In the genomic region with DNA sequence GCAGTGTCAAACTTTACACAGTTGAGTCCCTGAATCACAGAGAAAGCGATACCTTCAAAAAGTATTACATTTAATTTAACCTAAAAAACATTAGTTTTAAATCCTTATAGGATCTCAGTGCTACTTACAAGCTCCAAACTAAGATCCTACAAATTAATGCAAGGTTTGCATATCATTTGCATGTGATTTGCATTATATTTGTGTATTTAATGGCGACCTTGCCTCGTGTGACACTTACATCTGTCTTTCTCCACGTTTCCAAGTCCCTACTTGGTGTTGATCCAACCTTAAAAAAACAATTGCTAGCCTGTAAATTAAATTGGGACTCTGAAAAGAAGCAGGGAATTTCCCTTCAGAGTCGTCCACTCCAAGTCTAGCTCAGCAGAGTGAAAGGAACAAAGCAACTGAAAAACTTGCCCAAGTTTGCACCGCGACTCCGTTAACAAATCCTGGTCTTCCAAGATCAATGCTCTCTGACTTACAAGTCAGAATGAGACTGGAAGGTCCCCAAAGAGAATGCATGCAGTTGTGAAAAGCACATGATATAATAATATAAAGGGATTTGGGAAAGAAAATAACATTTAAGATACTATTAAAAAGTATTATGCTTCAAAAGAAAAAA, we compare ENCODE assay signal across 9 cellular contexts. TPM values are rescaled to one million over a fixed set of nuclear protein-coding genes. Genes with fewer than 3 reads are reported as not detected.
DNase-seq lines count a peak whose midpoint lies in the region; ATAC-seq and TF ChIP-seq lines count a peak whose summit lies in the region.
"Had no signal": no experiment of that assay in that cellular context is flagged by ENCODE, and none has a peak within 500 bp of the region (broad histone marks: within the 10 kb centered on the region; RNA-seq: fewer than 3 reads in every experiment).

No MANE protein-coding gene starts in this region.

- H3F3A ChIP-seq in GM23248 (ENCODE audit: insufficient read depth) = 0 out of 2 replicates have a peak, but pooled peaks cover 11% of the 10 kb centered on the region

- DNase-seq in GM23248 (no peak), SK-N-MC (ENCODE audit: low read depth, low spot score) (no peak), fibroblast of pulmonary artery (ENCODE audit: low read depth) (no peak), sigmoid colon (no peak), NCI-H1417 treated with DMSO at 0.1 percent for 48 hours (lab: John Stamatoyannopoulos, UW) (no peak), GM03348 (ENCODE audit: low spot score) (no peak)
- DNase-seq in central memory CD4-positive, alpha-beta T cell = no peak

- H3K27ac ChIP-seq in GM23248 = no peak overlapping the region
- peak overlapping the region; percentile 20; the same call in 1 of the 2 replicates for H3K27ac ChIP-seq in SK-N-MC
- peak overlapping the region; percentile 61 to 94 (median 92) for H3K27ac ChIP-seq in sigmoid colon
- H3K27ac ChIP-seq: epithelial cell of prostate had no signal

- no peaks in the 10 kb centered on the region for H4K20me1 ChIP-seq in GM23248 (ENCODE audit: insufficient read depth)

- H3K36me3 ChIP-seq in GM23248 (ENCODE audit: low read depth) = no peaks in the 10 kb centered on the region
- no peaks in the 10 kb centered on the region for H3K36me3 ChIP-seq in SK-N-MC (ENCODE audit: insufficient read depth, low read length)
- no peaks in the 10 kb centered on the region for H3K36me3 ChIP-seq in sigmoid colon

- TF ChIP-seq POLR2A in sigmoid colon (IDR thresholded peaks at IDR 0.05) = no peak

- H3K9me3 ChIP-seq in GM23248 (ENCODE audit: low read depth) (no peaks in the 10 kb centered on the region), SK-N-MC (ENCODE audit: low read depth, low read length) (no peaks in the 10 kb centered on the region), sigmoid colon (no peaks in the 10 kb centered on the region)

- no peaks in the 10 kb centered on the region for H3K79me2 ChIP-seq in GM23248 (ENCODE audit: insufficient read depth)

- in situ Hi-C loops in GM23248 (cut with MboI) = no loop called here

- H3K9ac ChIP-seq in GM23248 (no peak overlapping the region), SK-N-MC (ENCODE audit: insufficient read length) (peak overlapping the region; percentile 68)

- 0 out of 2 replicates have a peak, but pooled peaks cover 3% of the 10 kb centered on the region for H3K27me3 ChIP-seq in GM23248 (replicated peaks; ENCODE audit: insufficient read depth)
- H3K27me3 ChIP-seq in sigmoid colon = no peaks in the 10 kb centered on the region

- H3K4me1 ChIP-seq in GM23248 (ENCODE audit: insufficient read depth) (no peaks in the 10 kb centered on the region), sigmoid colon (peaks cover 0 to 44% (median 33%) of the 10 kb centered on the region in 4 donors)

- no peak for TF ChIP-seq EP300 in sigmoid colon (IDR thresholded peaks at IDR 0.05)

- H3K4me2 ChIP-seq in GM23248 (ENCODE audit: unreplicated experiment) = peak overlapping the region; percentile 87

- H3K9me2 ChIP-seq in GM23248 (ENCODE audit: insufficient read depth) = no peaks in the 10 kb centered on the region

- WGBS in GM23248 (ENCODE audit: low coverage in 1 of 2, low lambda C conversion rate in 2 of 2, missing lambda C conversion rate in 2 of 2), 2 experiments = 6 to 9% methylated on average over 8 of the region's 8 CpGs
- WGBS in sigmoid colon, 2 donors = 28 to 33% methylated on average over 8 of the region's 8 CpGs

- no peak for ATAC-seq in HG03457 (IDR thresholded peaks at IDR 0.05; ENCODE audit: unreplicated experiment)

- peak overlapping the region; percentile 77 for H3K4me3 ChIP-seq in GM23248
- peak overlapping the region; percentile 74 for H3K4me3 ChIP-seq in SK-N-MC
- peak overlapping the region; percentile 72 for H3K4me3 ChIP-seq in fibroblast of pulmonary artery (replicated peaks; ENCODE audit: low read depth, low read length)
- peak overlapping the region; percentile 70 to 99 (median 98) for H3K4me3 ChIP-seq in sigmoid colon

- no peak for TF ChIP-seq CTCF in fibroblast of pulmonary artery (IDR thresholded peaks at IDR 0.05; ENCODE audit: low read length, missing control alignments)
- no peak for TF ChIP-seq CTCF in sigmoid colon (IDR thresholded peaks at IDR 0.05)

- intact Hi-C loops in sigmoid colon (cut with DNase I) = loop anchor here (5.0 kb wide), 2 partner anchors 37 to 57 kb away; partner anchors contain the start of gene SLC35B1

- H2AFZ ChIP-seq in GM23248 = peak overlapping the region; percentile 78

RNA-seq across cellular contexts. Expression of gene FAM117A, which starts 0.7 kb away (rescaled TPM):
- 4.0 and 10.2 TPM in 2 replicates for total RNA-seq in GM23248 (2014; rRNA removed; shearing (Covaris generic))
- polyA plus RNA-seq in GM23248 (2016; fragmentation: Nextera tagmentation; extraction: Ambion mirVana) (1.8 and 2.1 TPM in 2 replicates), sigmoid colon (10 to 100 TPM in 1 of 3 donors, 1 to 10 TPM in 2; 3.5 to 15.6 (median 9.6) TPM)
- 10 to 100 TPM; 11.1 to 34.6 (median 27.4) TPM for total RNA-seq in sigmoid colon

RNA-seq across cellular contexts. Expression of gene KAT7, which starts 23.8 kb away (rescaled TPM):
- total RNA-seq in GM23248 (2014; rRNA removed; shearing (Covaris generic)) = 20.9 and 41.9 TPM in 2 replicates
- 27.0 and 27.5 TPM in 2 replicates for polyA plus RNA-seq in GM23248 (2016; fragmentation: Nextera tagmentation; extraction: Ambion mirVana)
- total RNA-seq in sigmoid colon = 10 to 100 TPM; 23.8 to 34.9 (median 32.0) TPM
- polyA plus RNA-seq in sigmoid colon = 10 to 100 TPM in 1 of 3 donors, 1 to 10 TPM in 2; 6.2 to 14.3 (median 9.0) TPM

RNA-seq across cellular contexts. Expression of gene SLC35B1, which starts 56.9 kb away (rescaled TPM):
- 38.3 and 71.7 TPM in 2 replicates for total RNA-seq in GM23248 (2014; rRNA removed; shearing (Covaris generic))
- polyA plus RNA-seq in GM23248 (2016; fragmentation: Nextera tagmentation; extraction: Ambion mirVana) (66.5 and 70.3 TPM in 2 replicates), sigmoid colon (10 to 100 TPM; 24.0 to 59.7 (median 26.6) TPM)
- total RNA-seq in sigmoid colon = 10 to 100 TPM; 13.0 to 34.9 (median 20.0) TPM
